Comparison of ENCODE assay signal across 1 cellular context in the genomic region with DNA sequence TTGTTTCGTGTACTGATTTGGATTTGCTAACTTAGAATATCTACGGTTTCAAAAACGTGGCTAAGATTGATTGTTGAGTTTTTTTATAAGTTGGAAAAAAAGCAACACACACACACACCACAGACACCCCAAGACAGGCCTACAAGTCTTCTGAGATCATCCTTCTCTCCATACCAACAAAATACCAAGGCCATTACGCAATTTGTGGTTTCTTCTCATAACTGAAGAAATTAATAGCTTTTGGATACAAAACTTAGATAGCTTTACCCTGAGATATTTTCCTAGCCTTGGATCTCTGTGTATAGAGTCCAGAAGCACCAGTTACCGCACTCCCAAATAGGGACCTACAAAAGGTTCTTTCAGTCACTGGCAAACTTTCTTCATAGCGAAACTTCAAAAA.
TF ChIP-seq lines count a peak whose summit lies in the region.

No MANE protein-coding gene starts in this region.

TF ChIP-seq in GM23338, 12 proteins besides CTCF, POLR2A, EP300 and RAD21 (continued from another document):
- TF ChIP-seq, protein P1, sequence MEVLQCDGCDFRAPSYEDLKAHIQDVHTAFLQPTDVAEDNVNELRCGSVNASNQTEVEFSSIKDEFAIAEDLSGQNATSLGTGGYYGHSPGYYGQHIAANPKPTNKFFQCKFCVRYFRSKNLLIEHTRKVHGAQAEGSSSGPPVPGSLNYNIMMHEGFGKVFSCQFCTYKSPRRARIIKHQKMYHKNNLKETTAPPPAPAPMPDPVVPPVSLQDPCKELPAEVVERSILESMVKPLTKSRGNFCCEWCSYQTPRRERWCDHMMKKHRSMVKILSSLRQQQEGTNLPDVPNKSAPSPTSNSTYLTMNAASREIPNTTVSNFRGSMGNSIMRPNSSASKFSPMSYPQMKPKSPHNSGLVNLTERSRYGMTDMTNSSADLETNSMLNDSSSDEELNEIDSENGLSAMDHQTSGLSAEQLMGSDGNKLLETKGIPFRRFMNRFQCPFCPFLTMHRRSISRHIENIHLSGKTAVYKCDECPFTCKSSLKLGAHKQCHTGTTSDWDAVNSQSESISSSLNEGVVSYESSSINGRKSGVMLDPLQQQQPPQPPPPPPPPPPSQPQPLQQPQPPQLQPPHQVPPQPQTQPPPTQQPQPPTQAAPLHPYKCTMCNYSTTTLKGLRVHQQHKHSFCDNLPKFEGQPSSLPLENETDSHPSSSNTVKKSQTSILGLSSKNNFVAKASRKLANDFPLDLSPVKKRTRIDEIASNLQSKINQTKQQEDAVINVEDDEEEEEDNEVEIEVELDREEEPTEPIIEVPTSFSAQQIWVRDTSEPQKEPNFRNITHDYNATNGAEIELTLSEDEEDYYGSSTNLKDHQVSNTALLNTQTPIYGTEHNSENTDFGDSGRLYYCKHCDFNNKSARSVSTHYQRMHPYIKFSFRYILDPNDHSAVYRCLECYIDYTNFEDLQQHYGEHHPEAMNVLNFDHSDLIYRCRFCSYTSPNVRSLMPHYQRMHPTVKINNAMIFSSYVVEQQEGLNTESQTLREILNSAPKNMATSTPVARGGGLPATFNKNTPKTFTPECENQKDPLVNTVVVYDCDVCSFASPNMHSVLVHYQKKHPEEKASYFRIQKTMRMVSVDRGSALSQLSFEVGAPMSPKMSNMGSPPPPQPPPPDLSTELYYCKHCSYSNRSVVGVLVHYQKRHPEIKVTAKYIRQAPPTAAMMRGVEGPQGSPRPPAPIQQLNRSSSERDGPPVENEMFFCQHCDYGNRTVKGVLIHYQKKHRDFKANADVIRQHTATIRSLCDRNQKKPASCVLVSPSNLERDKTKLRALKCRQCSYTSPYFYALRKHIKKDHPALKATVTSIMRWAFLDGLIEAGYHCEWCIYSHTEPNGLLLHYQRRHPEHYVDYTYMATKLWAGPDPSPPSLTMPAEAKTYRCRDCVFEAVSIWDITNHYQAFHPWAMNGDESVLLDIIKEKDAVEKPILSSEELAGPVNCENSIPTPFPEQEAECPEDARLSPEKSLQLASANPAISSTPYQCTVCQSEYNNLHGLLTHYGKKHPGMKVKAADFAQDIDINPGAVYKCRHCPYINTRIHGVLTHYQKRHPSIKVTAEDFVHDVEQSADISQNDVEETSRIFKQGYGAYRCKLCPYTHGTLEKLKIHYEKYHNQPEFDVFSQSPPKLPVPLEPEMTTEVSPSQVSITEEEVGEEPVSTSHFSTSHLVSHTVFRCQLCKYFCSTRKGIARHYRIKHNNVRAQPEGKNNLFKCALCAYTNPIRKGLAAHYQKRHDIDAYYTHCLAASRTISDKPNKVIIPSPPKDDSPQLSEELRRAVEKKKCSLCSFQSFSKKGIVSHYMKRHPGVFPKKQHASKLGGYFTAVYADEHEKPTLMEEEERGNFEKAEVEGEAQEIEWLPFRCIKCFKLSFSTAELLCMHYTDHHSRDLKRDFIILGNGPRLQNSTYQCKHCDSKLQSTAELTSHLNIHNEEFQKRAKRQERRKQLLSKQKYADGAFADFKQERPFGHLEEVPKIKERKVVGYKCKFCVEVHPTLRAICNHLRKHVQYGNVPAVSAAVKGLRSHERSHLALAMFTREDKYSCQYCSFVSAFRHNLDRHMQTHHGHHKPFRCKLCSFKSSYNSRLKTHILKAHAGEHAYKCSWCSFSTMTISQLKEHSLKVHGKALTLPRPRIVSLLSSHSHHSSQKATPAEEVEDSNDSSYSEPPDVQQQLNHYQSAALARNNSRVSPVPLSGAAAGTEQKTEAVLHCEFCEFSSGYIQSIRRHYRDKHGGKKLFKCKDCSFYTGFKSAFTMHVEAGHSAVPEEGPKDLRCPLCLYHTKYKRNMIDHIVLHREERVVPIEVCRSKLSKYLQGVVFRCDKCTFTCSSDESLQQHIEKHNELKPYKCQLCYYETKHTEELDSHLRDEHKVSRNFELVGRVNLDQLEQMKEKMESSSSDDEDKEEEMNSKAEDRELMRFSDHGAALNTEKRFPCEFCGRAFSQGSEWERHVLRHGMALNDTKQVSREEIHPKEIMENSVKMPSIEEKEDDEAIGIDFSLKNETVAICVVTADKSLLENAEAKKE (CRISPR knock-in tag; IDR thresholded peaks at IDR 0.05), result no peak
TF ChIP-seq in GM23338: peak in this region for 0.
